ENCODE assay signal across 1 cellular context in genomic region chr7:12124028-12124427, GRCh38.
TF ChIP-seq lines count a peak whose summit lies in the region.

No MANE protein-coding gene starts in this region.

TF ChIP-seq in WTC11, 78 proteins besides CTCF, POLR2A, EP300 and RAD21 (continued from another document):
- TF ChIP-seq ZNF532 (CRISPR knock-in tag; IDR thresholded peaks at IDR 0.05; ENCODE audit: borderline replicate concordance) (no peak), ZNF317 (CRISPR knock-in tag; IDR thresholded peaks at IDR 0.05; ENCODE audit: borderline replicate concordance, low read depth) (no peak), TEAD4 (CRISPR knock-in tag; IDR thresholded peaks at IDR 0.05) (no peak), ATF2 (CRISPR knock-in tag; IDR thresholded peaks at IDR 0.05; ENCODE audit: borderline replicate concordance, low read depth) (no peak), TCF7 (CRISPR knock-in tag; IDR thresholded peaks at IDR 0.05; ENCODE audit: low read depth) (no peak), ZNF219 (CRISPR knock-in tag; IDR thresholded peaks at IDR 0.05; ENCODE audit: borderline replicate concordance) (no peak), E2F1 (CRISPR knock-in tag; IDR thresholded peaks at IDR 0.05) (no peak), PRRX2 (CRISPR knock-in tag; IDR thresholded peaks at IDR 0.05) (no peak), E2F4 (CRISPR knock-in tag; IDR thresholded peaks at IDR 0.05; ENCODE audit: borderline replicate concordance, low read depth) (no peak), PRDM15 (CRISPR knock-in tag; IDR thresholded peaks at IDR 0.05) (no peak), SMAD3 (CRISPR knock-in tag; IDR thresholded peaks at IDR 0.05; ENCODE audit: borderline replicate concordance) (no peak), ATF1 (CRISPR knock-in tag; IDR thresholded peaks at IDR 0.05) (no peak)
